In genomic region chr13:40440990-40441820, GRCh38 we compare ENCODE assay signal across 9 cellular contexts.
DNase-seq lines count a peak whose midpoint lies in the region; ATAC-seq, FAIRE-seq and TF ChIP-seq lines count a peak whose summit lies in the region.
"Had no signal": no experiment of that assay in that cellular context is flagged by ENCODE, and none has a peak within 500 bp of the region (broad histone marks: within the 10 kb centered on the region; RNA-seq: fewer than 3 reads in every experiment).

No MANE protein-coding gene starts in this region.

- TF ChIP-seq CTCF in A549 (IDR thresholded peaks at IDR 0.05) (no peak), RWPE2 (IDR thresholded peaks at IDR 0.05; ENCODE audit: poor library complexity, severe bottlenecking) (no peak), gastroesophageal sphincter (IDR thresholded peaks at IDR 0.05) (no peak), neural progenitor cell (IDR thresholded peaks at IDR 0.05) (no peak)

- H3K27ac Mint-ChIP-seq in neural progenitor cell, result no peak overlapping the region
- H3K27ac Mint-ChIP-seq: activated T-helper 2 cell treated with anti-CD3 and anti-CD28 coated beads, Interferon-gamma antibody, Interleukin-2, Interleukin-4, amounts not matched to agents 10 μg/mL and 5 μg/mL and 100 μg/mL, durations not matched to agents 14 hours and 24 hours and 36 hours had no signal

- no peak for TF ChIP-seq RAD21 in A549 (conservative IDR thresholded peaks at IDR 0.05 in 1 of 2, IDR thresholded peaks at IDR 0.05 in 1 of 2)

- no peaks in the 10 kb centered on the region for H3K36me3 Mint-ChIP-seq in neural progenitor cell

- TF ChIP-seq POLR2A in A549 (IDR thresholded peaks at IDR 0.05; ENCODE audit: low read length) (no peak), gastroesophageal sphincter (IDR thresholded peaks at IDR 0.05) (no peak)

- H3K27ac ChIP-seq in A549 (no peak overlapping the region), RWPE2 (ENCODE audit: poor library complexity, severe bottlenecking) (no peak overlapping the region), gastroesophageal sphincter (peak overlapping the region; percentile 35 to 79 (median 72)), neural progenitor cell (no peak overlapping the region)

- TF ChIP-seq EP300 in A549 (IDR thresholded peaks at IDR 0.05), result no peak
- no peak for TF ChIP-seq EP300 in gastroesophageal sphincter (IDR thresholded peaks at IDR 0.05)

- H3K27me3 ChIP-seq in RWPE2 (ENCODE audit: insufficient read depth, poor library complexity, severe bottlenecking), result no peaks in the 10 kb centered on the region
- no peaks in the 10 kb centered on the region for H3K27me3 ChIP-seq in gastroesophageal sphincter
- H3K27me3 ChIP-seq in neural progenitor cell, result no peaks in the 10 kb centered on the region

- H3K36me3 ChIP-seq in RWPE2 (ENCODE audit: low read depth) (no peaks in the 10 kb centered on the region), gastroesophageal sphincter (no peaks in the 10 kb centered on the region), neural progenitor cell (no peaks in the 10 kb centered on the region)

- H3K9me3 Mint-ChIP-seq in neural progenitor cell, result peaks cover 6% of the 10 kb centered on the region

- ATAC-seq in A549, result no peak; a peak in 1 of 6 replicates
- ATAC-seq in RWPE2 (ENCODE audit: low read depth), result peak; percentile 42; the same call in 2 of the 3 replicates
- peak; percentile 71 for ATAC-seq in gastroesophageal sphincter
- ATAC-seq in HG02588 (IDR thresholded peaks at IDR 0.05; ENCODE audit: unreplicated experiment), result no peak
- ATAC-seq in esophagus mucosa, result no peak

- H4K20me1 ChIP-seq in neural progenitor cell (ENCODE audit: low read depth), result no peaks in the 10 kb centered on the region

- peak in 1 of 2 experiments; percentile 6 for DNase-seq in A549 (ENCODE audit: low read depth in 1 of 2, low spot score in 1 of 2)
- DNase-seq in RWPE2 (ENCODE audit: low spot score), result no peak
- DNase-seq in nucleus accumbens (lab: John Stamatoyannopoulos, UW), result peak in 49 of 56 donors; percentile 4 to 84 (median 47)
- no peak for DNase-seq in HEK293T (ENCODE audit: extremely low spot score)
- no peak for DNase-seq in neural progenitor cell (ENCODE audit: low spot score)

- CTCF ChIA-PET in A549 (lab: Yijun Ruan, JAX) (no interaction called here), HEK293T (lab: Yijun Ruan, JAX) (no interaction called here)

- no peak for FAIRE-seq in A549 (lab: Jason Lieb, UNC)

- no peak overlapping the region for H2AFZ ChIP-seq in neural progenitor cell (replicated peaks)

- peaks cover 38% of the 10 kb centered on the region for H3K4me1 Mint-ChIP-seq in neural progenitor cell

- no peak overlapping the region for H3K4me3 ChIP-seq in A549
- no peak overlapping the region for H3K4me3 ChIP-seq in RWPE2 (ENCODE audit: severe bottlenecking)
- no peak overlapping the region for H3K4me3 ChIP-seq in gastroesophageal sphincter
- H3K4me3 ChIP-seq in neural progenitor cell, result no peak overlapping the region

- POLR2A ChIA-PET in A549 (lab: Yijun Ruan, JAX), result no interaction called here
- POLR2A ChIA-PET in HEK293T (lab: Yijun Ruan, JAX), result no interaction called here

- H3K27me3 Mint-ChIP-seq in neural progenitor cell (ENCODE audit: insufficient read depth, low read depth), result peaks cover 9% of the 10 kb centered on the region

- no peaks in the 10 kb centered on the region for H3K79me2 ChIP-seq in neural progenitor cell (ENCODE audit: low read depth)

- H3K4me2 ChIP-seq in A549 (peak overlapping the region; percentile 31; the same call in 2 of the 3 replicates), neural progenitor cell (no peak overlapping the region)

- no peaks in the 10 kb centered on the region for H3F3A ChIP-seq in neural progenitor cell (ENCODE audit: low read depth)

- WGBS in A549 (ENCODE audit: missing lambda C conversion rate), result 52% methylated on average over 9 of the region's 9 CpGs
- WGBS in gastroesophageal sphincter (ENCODE audit: low coverage in 1 of 2), 2 donors, result 20 to 27% methylated on average over 6 to 9 of the region's 9 CpGs

- H3K9me3 ChIP-seq in A549 (no peaks in the 10 kb centered on the region), RWPE2 (ENCODE audit: severe bottlenecking) (no peaks in the 10 kb centered on the region), gastroesophageal sphincter (no peaks in the 10 kb centered on the region), neural progenitor cell (ENCODE audit: low read depth) (no peaks in the 10 kb centered on the region)

- H3K9ac ChIP-seq in neural progenitor cell, result no peak overlapping the region

- no peak overlapping the region for H3K4me3 Mint-ChIP-seq in neural progenitor cell

- peaks cover 9% of the 10 kb centered on the region; the same call in 2 of the 3 replicates for H3K4me1 ChIP-seq in A549
- peaks cover 34% of the 10 kb centered on the region for H3K4me1 ChIP-seq in RWPE2 (ENCODE audit: insufficient read depth, poor library complexity, severe bottlenecking)
- peaks cover 5 to 51% (median 20%) of the 10 kb centered on the region in 3 donors for H3K4me1 ChIP-seq in gastroesophageal sphincter
- peaks cover 15% of the 10 kb centered on the region for H3K4me1 ChIP-seq in neural progenitor cell

TF ChIP-seq in A549, 52 proteins besides CTCF, POLR2A, EP300 and RAD21 (continues in another document):
- TF ChIP-seq HMGXB4 (CRISPR knock-in tag; IDR thresholded peaks at IDR 0.05; ENCODE audit: borderline replicate concordance), result no peak
- no peak for TF ChIP-seq HOXB13 (CRISPR knock-in tag; IDR thresholded peaks at IDR 0.05; ENCODE audit: low read depth)
- TF ChIP-seq CBX2 (IDR thresholded peaks at IDR 0.05; ENCODE audit: borderline replicate concordance, low read depth), result no peak
- TF ChIP-seq JUNB (IDR thresholded peaks at IDR 0.05), result no peak
- TF ChIP-seq CHD2 (IDR thresholded peaks at IDR 0.05; ENCODE audit: low read length, partially characterized antibody), result no peak
- no peak for TF ChIP-seq MAZ (IDR thresholded peaks at IDR 0.05; ENCODE audit: borderline replicate concordance, low read depth, low read length)
- no peak for TF ChIP-seq ESRRA (IDR thresholded peaks at IDR 0.05; ENCODE audit: borderline replicate concordance, low read length)
- no peak for TF ChIP-seq CEBPB (IDR thresholded peaks at IDR 0.05)
- TF ChIP-seq FOSL2 (IDR thresholded peaks at IDR 0.05), result no peak
- no peak for TF ChIP-seq FOSL2 (CRISPR knock-in tag; IDR thresholded peaks at IDR 0.05)
- TF ChIP-seq TFCP2L1 (CRISPR knock-in tag; IDR thresholded peaks at IDR 0.05), result no peak

TF ChIP-seq in HEK293T, 16 proteins besides CTCF, POLR2A, EP300 and RAD21:
- TF ChIP-seq FOXK2 (IDR thresholded peaks at IDR 0.05), result no peak
- no peak for TF ChIP-seq PKNOX1 (IDR thresholded peaks at IDR 0.05)
- no peak for TF ChIP-seq BHLHE40 (IDR thresholded peaks at IDR 0.05; ENCODE audit: borderline replicate concordance)
- no peak for TF ChIP-seq ELF4 (IDR thresholded peaks at IDR 0.05)
- no peak for TF ChIP-seq ARNT (IDR thresholded peaks at IDR 0.05)
- no peak for TF ChIP-seq ZNF384 (IDR thresholded peaks at IDR 0.05)
- TF ChIP-seq LEF1 (IDR thresholded peaks at IDR 0.05; ENCODE audit: borderline replicate concordance), result no peak
- no peak for TF ChIP-seq CTBP1 (IDR thresholded peaks at IDR 0.05; ENCODE audit: borderline replicate concordance)
- no peak for TF ChIP-seq NFRKB (IDR thresholded peaks at IDR 0.05)
- TF ChIP-seq HDGF (IDR thresholded peaks at IDR 0.05; ENCODE audit: borderline replicate concordance), result no peak
- no peak for TF ChIP-seq TARDBP (IDR thresholded peaks at IDR 0.05)
- TF ChIP-seq SUZ12 (IDR thresholded peaks at IDR 0.05), result no peak
- TF ChIP-seq L3MBTL2 (conservative IDR thresholded peaks at IDR 0.05), result no peak
- no peak for TF ChIP-seq FOXA1 (IDR thresholded peaks at IDR 0.05)
- TF ChIP-seq SP1 (IDR thresholded peaks at IDR 0.05), result no peak
- no peak for TF ChIP-seq FOXM1 (IDR thresholded peaks at IDR 0.05; ENCODE audit: borderline replicate concordance)
TF ChIP-seq in HEK293T: peak in this region for 0.

Comparison
In these comparisons a context has a peak if more than half of its experiments do, and no peak if none do; other contexts are left out.
1. ATAC-seq: peak in RWPE2 (single experiment) and gastroesophageal sphincter (single experiment); none in A549 (0 of 2), HG02588 (single experiment) and esophagus mucosa (single experiment).
2. DNase-seq: peak in nucleus accumbens (49 of 56); none in RWPE2 (single experiment), HEK293T (single experiment) and neural progenitor cell (single experiment).
3. H3K27ac ChIP-seq: peak in gastroesophageal sphincter (4 of 4); none in A549 (0 of 2), RWPE2 (single experiment) and neural progenitor cell (single experiment).